In genomic region chr3:53030864-53031445, GRCh38 we compare ENCODE assay signal across 11 cellular contexts. TPM values are rescaled to one million over a fixed set of nuclear protein-coding genes. Genes with fewer than 3 reads are reported as not detected.
DNase-seq lines count a peak whose midpoint lies in the region; ATAC-seq, FAIRE-seq and TF ChIP-seq lines count a peak whose summit lies in the region.
"Had no signal": no experiment of that assay in that cellular context is flagged by ENCODE, and none has a peak within 500 bp of the region (broad histone marks: within the 10 kb centered on the region; RNA-seq: fewer than 3 reads in every experiment).

No MANE protein-coding gene starts in this region.

- H3K36me3 Mint-ChIP-seq in Caco-2 (ENCODE audit: insufficient read depth, unreplicated experiment) = no peaks in the 10 kb centered on the region

- no peaks in the 10 kb centered on the region for H3K27me3 ChIP-seq in Caco-2 (replicated peaks; ENCODE audit: control insufficient read depth, insufficient read depth, low read length)
- H3K27me3 ChIP-seq in small intestine (ENCODE audit: control insufficient read depth in 2 of 2, insufficient read depth in 2 of 2, low read length in 2 of 2) = no peaks in the 10 kb centered on the region
- H3K27me3 ChIP-seq in vagina = no peaks in the 10 kb centered on the region
- H3K27me3 ChIP-seq: BE2C, sigmoid colon had no signal

- ATAC-seq in HG02938 (IDR thresholded peaks at IDR 0.05; ENCODE audit: unreplicated experiment) (no peak), HG02798 (IDR thresholded peaks at IDR 0.05; ENCODE audit: poor library complexity, unreplicated experiment) (no peak), HG03457 (IDR thresholded peaks at IDR 0.05; ENCODE audit: unreplicated experiment) (no peak)

- no peak overlapping the region for H3K4me3 ChIP-seq in Caco-2 (ENCODE audit: low read depth, low read length)
- H3K4me3 ChIP-seq in small intestine (ENCODE audit: low read depth in 1 of 2, low read length in 2 of 2) = no peak overlapping the region
- H3K4me3 ChIP-seq in vagina = no peak overlapping the region
- H3K4me3 ChIP-seq: sigmoid colon had no signal

- no peak for TF ChIP-seq POLR2A in vagina (IDR thresholded peaks at IDR 0.05)

- TF ChIP-seq CTCF in Caco-2 (IDR thresholded peaks at IDR 0.05; ENCODE audit: insufficient read depth in 1 of 2, low read depth in 1 of 2, low read length in 1 of 2, severe bottlenecking in 1 of 2, unreplicated experiment in 1 of 2) = no peak
- TF ChIP-seq CTCF in vagina (IDR thresholded peaks at IDR 0.05) = no peak

- POLR2A ChIA-PET in Caco-2 (lab: Charles Lee) = no interaction called here

- no TSS peak for BruUV-seq in Caco-2 (replicated peaks; lab: Mats Ljungman, UMichigan)

- peaks cover 33% of the 10 kb centered on the region for H3K4me1 Mint-ChIP-seq in Caco-2 (ENCODE audit: low read depth, unreplicated experiment)

- H3K27ac ChIP-seq in small intestine (ENCODE audit: low read depth in 1 of 2, low read length in 1 of 2) = no peak overlapping the region
- H3K27ac ChIP-seq in vagina = no peak overlapping the region
- H3K27ac ChIP-seq: epithelial cell of prostate, sigmoid colon had no signal

- H3K4me3 Mint-ChIP-seq in Caco-2 (ENCODE audit: unreplicated experiment) = no peak overlapping the region

- no peak for DNase-seq in Caco-2
- peak; percentile 8 for DNase-seq in T follicular helper cell (ENCODE audit: low read depth)
- peak; percentile 50 for DNase-seq in activated effector memory CD4-positive, alpha-beta T cell treated with Interleukin-2 at 50 U/mL for 16 hours
- DNase-seq in small intestine = peak; percentile 57
- no peak for DNase-seq in vagina (ENCODE audit: extremely low spot score in 2 of 2)
- DNase-seq: BE2C, sigmoid colon had no signal

- H3K27me3 Mint-ChIP-seq in Caco-2 (ENCODE audit: insufficient read depth, unreplicated experiment) = no peaks in the 10 kb centered on the region

- CTCF ChIA-PET in Caco-2 (lab: Charles Lee) = no interaction called here

- H3K9me3 ChIP-seq in Caco-2 = no peaks in the 10 kb centered on the region
- H3K9me3 ChIP-seq in small intestine (ENCODE audit: control insufficient read depth, low read depth) = no peaks in the 10 kb centered on the region
- H3K9me3 ChIP-seq in vagina = no peaks in the 10 kb centered on the region
- H3K9me3 ChIP-seq: BE2C, sigmoid colon had no signal

- H3K36me3 ChIP-seq in Caco-2 (ENCODE audit: control insufficient read depth, insufficient read depth, low read length) (no peaks in the 10 kb centered on the region), small intestine (ENCODE audit: control insufficient read depth in 2 of 2, insufficient read depth in 2 of 2, low read length in 2 of 2) (no peaks in the 10 kb centered on the region), vagina (no peaks in the 10 kb centered on the region)
- H3K36me3 ChIP-seq: BE2C, sigmoid colon had no signal

- FAIRE-seq in small intestine (lab: Jason Lieb, UNC) = no peak

- peaks cover 72% of the 10 kb centered on the region for H3K4me1 ChIP-seq in Caco-2
- peaks cover 3 to 4% of the 10 kb centered on the region in 2 donors for H3K4me1 ChIP-seq in small intestine (ENCODE audit: control insufficient read depth in 2 of 2, insufficient read depth in 1 of 2, low read depth in 1 of 2, low read length in 1 of 2)
- H3K4me1 ChIP-seq in vagina = no peaks in the 10 kb centered on the region
- H3K4me1 ChIP-seq: BE2C had no signal

- WGBS in small intestine, 3 donors = 41 to 69% (median 48%) methylated on average over 4 of the region's 4 CpGs

- intact Hi-C loops in Caco-2 (cut with micrococcal nuclease; ENCODE audit: unreplicated experiment) (no loop called here), vagina (cut with DNase I) (no loop called here)

- no peaks in the 10 kb centered on the region for H3K9me3 Mint-ChIP-seq in Caco-2 (ENCODE audit: unreplicated experiment)

- H3K27ac Mint-ChIP-seq in Caco-2 (ENCODE audit: unreplicated experiment) = peak overlapping the region; percentile 43

RNA-seq across cellular contexts. Expression of gene SFMBT1, which starts 14.9 kb away (rescaled TPM):
- total RNA-seq in Caco-2 (2022) (45.3 and 47.4 TPM in 2 replicates), vagina (9.1 TPM)
- 1 to 10 TPM; 2.5 to 5.6 (median 3.0) TPM for polyA plus RNA-seq in small intestine

Comparison
In these comparisons a context has a peak if more than half of its experiments do, and no peak if none do; other contexts are left out.
1. DNase-seq: peak in T follicular helper cell (single experiment), activated effector memory CD4-positive, alpha-beta T cell treated with Interleukin-2 at 50 U/mL for 16 hours (single experiment) and small intestine (single experiment); none in Caco-2 (0 of 2) and vagina (0 of 2).